In the genomic region with DNA sequence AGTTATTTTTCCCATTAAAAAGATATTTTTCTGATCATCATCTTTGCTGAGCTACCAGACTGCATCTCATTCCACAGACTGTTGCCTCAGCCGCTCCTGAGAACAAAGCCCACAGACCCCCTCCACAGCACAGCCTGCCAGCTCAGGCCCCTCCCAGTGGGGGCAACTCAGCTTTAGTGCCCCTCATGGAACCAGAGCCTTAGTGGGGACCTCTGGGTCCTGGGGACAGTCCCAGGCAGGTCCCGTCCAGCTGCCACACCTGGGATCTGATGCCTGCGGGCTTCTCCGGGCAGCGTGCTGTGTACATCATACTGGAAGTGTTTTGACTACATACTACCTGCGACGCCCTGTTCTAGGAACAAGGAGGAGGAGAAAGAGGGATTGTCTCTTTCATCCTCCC, we compare ENCODE assay signal across 38 cellular contexts.
"Had no signal": no experiment of that assay in that cellular context is flagged by ENCODE, and none has a peak within 500 bp of the region (broad histone marks: within the 10 kb centered on the region; RNA-seq: fewer than 3 reads in every experiment).

No MANE protein-coding gene starts in this region.

- H3K36me3 Mint-ChIP-seq: activated naive CD4-positive, alpha-beta T cell treated with anti-CD3 and anti-CD28 coated beads, Interleukin-2, amount 10 ng/mL, durations not matched to agents 7 days and 5 days; activated naive CD4-positive, alpha-beta T cell treated with anti-CD3 and anti-CD28 coated beads, Interleukin-2, amount 50 U/mL, for 24 hours; activated naive CD4-positive, alpha-beta T cell treated with anti-CD3 and anti-CD28 coated beads, Interleukin-2, amount 50 U/mL, for 72 hours; activated naive CD8-positive, alpha-beta T cell; activated naive CD8-positive, alpha-beta T cell treated with anti-CD3 and anti-CD28 coated beads for 36 hours; activated naive CD8-positive, alpha-beta T cell treated with anti-CD3 and anti-CD28 coated beads, Interleukin-2, amount 10 ng/mL, durations not matched to agents 7 days and 5 days; brain had no signal

- H3K4me1 ChIP-seq: ascending aorta, breast epithelium had no signal

- DNase-seq: activated effector memory CD4-positive, alpha-beta T cell treated with anti-CD3 and anti-CD28 coated beads, Interleukin-2, amount 50 U/mL, for 16 hours; activated effector memory CD4-positive, alpha-beta T cell treated with Interleukin-2 at 50 U/mL for 16 hours; activated gamma-delta T cell; activated gamma-delta T cell treated with Interleukin-2 at 50 U/mL for 16 hours; activated naive CD4-positive, alpha-beta T cell; activated naive CD4-positive, alpha-beta T cell treated with anti-CD3 and anti-CD28 coated beads for 36 hours; activated naive CD4-positive, alpha-beta T cell treated with anti-CD3 and anti-CD28 coated beads, Interleukin-2, amount 10 ng/mL, durations not matched to agents 7 days and 5 days; activated naive CD4-positive, alpha-beta T cell treated with anti-CD3 and anti-CD28 coated beads, Interleukin-2, amount 50 U/mL, for 16 hours; activated naive CD4-positive, alpha-beta T cell treated with Interleukin-2 at 50 U/mL for 16 hours; activated naive CD8-positive, alpha-beta T cell treated with anti-CD3 and anti-CD28 coated beads for 36 hours; activated naive CD8-positive, alpha-beta T cell treated with anti-CD3 and anti-CD28 coated beads, Interleukin-2, amount 10 ng/mL, durations not matched to agents 7 days and 5 days; activated naive CD8-positive, alpha-beta T cell treated with anti-CD3 and anti-CD28 coated beads, Interleukin-2, amount 50 U/mL, for 24 hours; activated T-cell treated with anti-CD3 and anti-CD28 coated beads for 4 hours; activated T-cell treated with anti-CD3 and anti-CD28 coated beads, Interleukin-2, amount 50 U/mL, for 1 hour; activated T-cell treated with anti-CD3 and anti-CD28 coated beads, Interleukin-2, amount 50 U/mL, for 24 hours; activated T-cell treated with anti-CD3 and anti-CD28 coated beads, Interleukin-2, amount 50 U/mL, for 4 hours; activated T-cell treated with anti-CD3 and anti-CD28 coated beads, Interleukin-2, amount 50 U/mL, for 48 hours; activated T-cell treated with anti-CD3 and anti-CD28 coated beads, Interleukin-2, amount 50 U/mL, for 72 hours; adrenal gland; amniotic stem cell; amygdala; anterior cingulate cortex; body of pancreas; brain microvascular endothelial cell; caudate nucleus; central memory CD4-positive, alpha-beta T cell; cerebellar nuclear complex had no signal

- H3K4me3 Mint-ChIP-seq: activated naive CD4-positive, alpha-beta T cell treated with anti-CD3 and anti-CD28 coated beads for 36 hours; activated naive CD4-positive, alpha-beta T cell treated with anti-CD3 and anti-CD28 coated beads, Interleukin-2, amount 10 ng/mL, durations not matched to agents 7 days and 5 days; activated naive CD4-positive, alpha-beta T cell treated with anti-CD3 and anti-CD28 coated beads, Interleukin-2, amount 50 U/mL, for 24 hours; activated naive CD8-positive, alpha-beta T cell; activated naive CD8-positive, alpha-beta T cell treated with anti-CD3 and anti-CD28 coated beads for 36 hours; activated naive CD8-positive, alpha-beta T cell treated with anti-CD3 and anti-CD28 coated beads, Interleukin-2, amount 10 ng/mL, durations not matched to agents 7 days and 5 days; activated naive CD8-positive, alpha-beta T cell treated with anti-CD3 and anti-CD28 coated beads, Interleukin-2, amount 50 U/mL, for 24 hours; activated T-cell treated with anti-CD3 and anti-CD28 coated beads, Interleukin-2, amount 50 U/mL, for 24 hours; activated T-cell treated with anti-CD3 and anti-CD28 coated beads, Interleukin-2, amount 50 U/mL, for 4 hours; activated T-cell treated with anti-CD3 and anti-CD28 coated beads, Interleukin-2, amount 50 U/mL, for 72 hours; activated T-helper 1 cell treated with anti-CD3 and anti-CD28 coated beads, Interleukin-12 subunit alpha, Interleukin-12 subunit beta, Interleukin-2, Interleukin-4 antibody, amounts not matched to agents 30 ng/mL and 10 ng/mL and 1 ng/mL, durations not matched to agents 14 hours and 24 hours and 36 hours; activated T-helper 17 cell treated with anti-CD3 and anti-CD28 coated beads, Interleukin-2, amount 50 U/mL, for 72 hours; brain; central memory CD8-positive, alpha-beta T cell had no signal

- H3K4me3 ChIP-seq: adrenal gland, ascending aorta, body of pancreas, breast epithelium, cardiac muscle cell had no signal

- H3K27ac ChIP-seq: adrenal gland, ascending aorta, body of pancreas, brain microvascular endothelial cell, breast epithelium, cardiac muscle cell had no signal

- H3K36me3 ChIP-seq: adrenal gland, ascending aorta, brain microvascular endothelial cell, breast epithelium, cardiac muscle cell had no signal

- H3K27ac Mint-ChIP-seq: activated naive CD4-positive, alpha-beta T cell treated with anti-CD3 and anti-CD28 coated beads for 36 hours; activated naive CD4-positive, alpha-beta T cell treated with anti-CD3 and anti-CD28 coated beads, Interleukin-2, amount 10 ng/mL, durations not matched to agents 7 days and 5 days; activated naive CD4-positive, alpha-beta T cell treated with anti-CD3 and anti-CD28 coated beads, Interleukin-2, amount 50 U/mL, for 24 hours; activated naive CD4-positive, alpha-beta T cell treated with anti-CD3 and anti-CD28 coated beads, Interleukin-2, amount 50 U/mL, for 72 hours; activated naive CD8-positive, alpha-beta T cell; activated naive CD8-positive, alpha-beta T cell treated with anti-CD3 and anti-CD28 coated beads for 36 hours; activated naive CD8-positive, alpha-beta T cell treated with anti-CD3 and anti-CD28 coated beads, Interleukin-2, amount 10 ng/mL, durations not matched to agents 7 days and 5 days; activated naive CD8-positive, alpha-beta T cell treated with anti-CD3 and anti-CD28 coated beads, Interleukin-2, amount 50 U/mL, for 24 hours; activated T-cell treated with anti-CD3 and anti-CD28 coated beads, Interleukin-2, amount 50 U/mL, for 24 hours; activated T-cell treated with anti-CD3 and anti-CD28 coated beads, Interleukin-2, amount 50 U/mL, for 72 hours; activated T-helper 1 cell treated with anti-CD3 and anti-CD28 coated beads, Interleukin-12 subunit alpha, Interleukin-12 subunit beta, Interleukin-2, Interleukin-4 antibody, amounts not matched to agents 30 ng/mL and 10 ng/mL and 1 ng/mL, durations not matched to agents 14 hours and 24 hours and 36 hours; activated T-helper 17 cell treated with anti-CD3 and anti-CD28 coated beads, Interleukin-2, amount 50 U/mL, for 72 hours; activated T-helper 2 cell treated with anti-CD3 and anti-CD28 coated beads, Interferon-gamma antibody, Interleukin-2, Interleukin-4, amounts not matched to agents 10 μg/mL and 5 μg/mL and 100 μg/mL, durations not matched to agents 14 hours and 24 hours and 36 hours had no signal

- H3K4me1 Mint-ChIP-seq: activated naive CD4-positive, alpha-beta T cell treated with anti-CD3 and anti-CD28 coated beads, Interleukin-2, amount 10 ng/mL, durations not matched to agents 7 days and 5 days; activated naive CD4-positive, alpha-beta T cell treated with anti-CD3 and anti-CD28 coated beads, Interleukin-2, amount 50 U/mL, for 24 hours; activated naive CD8-positive, alpha-beta T cell treated with anti-CD3 and anti-CD28 coated beads for 36 hours; activated naive CD8-positive, alpha-beta T cell treated with anti-CD3 and anti-CD28 coated beads, Interleukin-2, amount 10 ng/mL, durations not matched to agents 7 days and 5 days; activated naive CD8-positive, alpha-beta T cell treated with anti-CD3 and anti-CD28 coated beads, Interleukin-2, amount 50 U/mL, for 24 hours; activated T-helper 17 cell treated with anti-CD3 and anti-CD28 coated beads, Interleukin-2, amount 50 U/mL, for 72 hours; central memory CD8-positive, alpha-beta T cell had no signal

- H3K9me3 ChIP-seq: adrenal gland, ascending aorta, body of pancreas, breast epithelium had no signal

- H3K9me3 Mint-ChIP-seq: activated naive CD4-positive, alpha-beta T cell treated with anti-CD3 and anti-CD28 coated beads for 36 hours; activated naive CD4-positive, alpha-beta T cell treated with anti-CD3 and anti-CD28 coated beads, Interleukin-2, amount 10 ng/mL, durations not matched to agents 7 days and 5 days; activated naive CD4-positive, alpha-beta T cell treated with anti-CD3 and anti-CD28 coated beads, Interleukin-2, amount 50 U/mL, for 24 hours; activated naive CD4-positive, alpha-beta T cell treated with anti-CD3 and anti-CD28 coated beads, Interleukin-2, amount 50 U/mL, for 72 hours; activated naive CD8-positive, alpha-beta T cell treated with anti-CD3 and anti-CD28 coated beads for 36 hours; activated naive CD8-positive, alpha-beta T cell treated with anti-CD3 and anti-CD28 coated beads, Interleukin-2, amount 10 ng/mL, durations not matched to agents 7 days and 5 days; activated naive CD8-positive, alpha-beta T cell treated with anti-CD3 and anti-CD28 coated beads, Interleukin-2, amount 50 U/mL, for 24 hours; activated T-cell treated with anti-CD3 and anti-CD28 coated beads, Interleukin-2, amount 50 U/mL, for 24 hours; activated T-cell treated with anti-CD3 and anti-CD28 coated beads, Interleukin-2, amount 50 U/mL, for 4 hours; activated T-cell treated with anti-CD3 and anti-CD28 coated beads, Interleukin-2, amount 50 U/mL, for 72 hours; activated T-helper 1 cell treated with anti-CD3 and anti-CD28 coated beads, Interleukin-12 subunit alpha, Interleukin-12 subunit beta, Interleukin-2, Interleukin-4 antibody, amounts not matched to agents 30 ng/mL and 10 ng/mL and 1 ng/mL, durations not matched to agents 14 hours and 24 hours and 36 hours; activated T-helper 17 cell treated with anti-CD3 and anti-CD28 coated beads, Interleukin-2, amount 50 U/mL, for 72 hours; activated T-helper 2 cell treated with anti-CD3 and anti-CD28 coated beads, Interferon-gamma antibody, Interleukin-2, Interleukin-4, amounts not matched to agents 10 μg/mL and 5 μg/mL and 100 μg/mL, durations not matched to agents 14 hours and 24 hours and 36 hours; brain; central memory CD8-positive, alpha-beta T cell had no signal

- H3K27me3 Mint-ChIP-seq: activated naive CD8-positive, alpha-beta T cell; activated naive CD8-positive, alpha-beta T cell treated with anti-CD3 and anti-CD28 coated beads for 36 hours; activated naive CD8-positive, alpha-beta T cell treated with anti-CD3 and anti-CD28 coated beads, Interleukin-2, amount 10 ng/mL, durations not matched to agents 7 days and 5 days; brain had no signal

- H3K27me3 ChIP-seq: adrenal gland, ascending aorta, body of pancreas, brain microvascular endothelial cell, breast epithelium, cardiac muscle cell had no signal

- ATAC-seq: activated naive CD4-positive, alpha-beta T cell treated with anti-CD3 and anti-CD28 coated beads, Interleukin-2, amount 50 U/mL, for 72 hours; activated naive CD8-positive, alpha-beta T cell treated with anti-CD3 and anti-CD28 coated beads, Interleukin-2, amount 50 U/mL, for 24 hours; activated T-cell treated with anti-CD3 and anti-CD28 coated beads, Interleukin-2, amount 50 U/mL, for 4 hours; activated T-cell treated with anti-CD3 and anti-CD28 coated beads, Interleukin-2, amount 50 U/mL, for 72 hours; activated T-helper 17 cell treated with anti-CD3 and anti-CD28 coated beads, Interleukin-2, amount 50 U/mL, for 72 hours; body of pancreas had no signal
